Comparison of ENCODE assay signal across 1 cellular context in genomic region chr11:95081010-95081409, GRCh38.
TF ChIP-seq lines count a peak whose summit lies in the region.

No MANE protein-coding gene starts in this region.

TF ChIP-seq in K562, 482 proteins besides CTCF, POLR2A, EP300 and RAD21:
- no peak for TF ChIP-seq CCNT2 (IDR thresholded peaks at IDR 0.05; ENCODE audit: borderline replicate concordance, extremely low read depth, insufficient read length, low read depth, low read length)
- no peak for TF ChIP-seq ZNF232 (CRISPR knock-in tag; IDR thresholded peaks at IDR 0.05)
- TF ChIP-seq SIX5 (IDR thresholded peaks at IDR 0.05; ENCODE audit: borderline replicate concordance in 1 of 2, insufficient read depth in 1 of 2, low read depth in 1 of 2, low read length in 2 of 2) = no peak
- TF ChIP-seq KAT8 (IDR thresholded peaks at IDR 0.05; ENCODE audit: low read depth) = no peak
- TF ChIP-seq HNRNPK (IDR thresholded peaks at IDR 0.05; ENCODE audit: low read depth, low read length, poor library complexity, severe bottlenecking) = no peak
- no peak for TF ChIP-seq L3MBTL2 (IDR thresholded peaks at IDR 0.05)
- TF ChIP-seq E2F8 (IDR thresholded peaks at IDR 0.05; ENCODE audit: low read depth, partially characterized antibody) = no peak
- TF ChIP-seq RBM22 (IDR thresholded peaks at IDR 0.05; ENCODE audit: low read depth, low read length, poor library complexity, severe bottlenecking) = no peak
- TF ChIP-seq SMAD3 (CRISPR knock-in tag; conservative IDR thresholded peaks at IDR 0.05) = no peak
- TF ChIP-seq IRF2 (CRISPR knock-in tag; IDR thresholded peaks at IDR 0.05) = no peak
- TF ChIP-seq FUS (optimal IDR thresholded peaks at IDR 0.05; ENCODE audit: low read depth, low read length) = no peak
- TF ChIP-seq HEY1 (CRISPR knock-in tag; IDR thresholded peaks at IDR 0.05; ENCODE audit: borderline replicate concordance) = no peak
- TF ChIP-seq CCAR2 (IDR thresholded peaks at IDR 0.05; ENCODE audit: low read depth, low read length) = no peak
- TF ChIP-seq RFX1 (IDR thresholded peaks at IDR 0.05) = no peak
- no peak for TF ChIP-seq ZBTB8A (IDR thresholded peaks at IDR 0.05; ENCODE audit: partially characterized antibody)
- TF ChIP-seq STAT5B (CRISPR knock-in tag; IDR thresholded peaks at IDR 0.05) = no peak
- no peak for TF ChIP-seq MAFK (IDR thresholded peaks at IDR 0.05; ENCODE audit: low read length)
- no peak for TF ChIP-seq HSF4 (CRISPR knock-in tag; IDR thresholded peaks at IDR 0.05; ENCODE audit: borderline replicate concordance)
- no peak for TF ChIP-seq CSDE1 (IDR thresholded peaks at IDR 0.05)
